ENCODE assay signal across 23 cellular contexts in genomic region chr6:106249658-106250057, GRCh38.
"Had no signal": no experiment of that assay in that cellular context is flagged by ENCODE, and none has a peak within 500 bp of the region (broad histone marks: within the 10 kb centered on the region; RNA-seq: fewer than 3 reads in every experiment).

No MANE protein-coding gene starts in this region.

- H3K4me3 ChIP-seq: dorsolateral prefrontal cortex, gastrocnemius medialis, lower lobe of right lung, neural progenitor cell, prostate gland, right atrium auricular region, smooth muscle cell, suprapubic skin, transverse colon, upper lobe of right lung, vagina had no signal

- H3K9ac ChIP-seq: neural progenitor cell had no signal

- H3K9me3 Mint-ChIP-seq: nephron; neural progenitor cell; stimulated activated naive CD8-positive, alpha-beta T cell treated with anti-CD3 and anti-CD28 coated beads, Interleukin-15, amount 100 ng/mL, for 72 hours had no signal

- H3K4me2 ChIP-seq: neural progenitor cell, smooth muscle cell had no signal

- H3K4me1 Mint-ChIP-seq: neural progenitor cell had no signal

- H3K27me3 Mint-ChIP-seq: stimulated activated naive CD8-positive, alpha-beta T cell treated with anti-CD3 and anti-CD28 coated beads, Interleukin-15, amount 100 ng/mL, for 72 hours had no signal

- H3K27ac ChIP-seq: dorsolateral prefrontal cortex, gastrocnemius medialis, lower lobe of right lung, neural progenitor cell, prostate gland, right atrium auricular region, suprapubic skin, transverse colon, upper lobe of right lung, vagina had no signal

- H3K27me3 ChIP-seq: dorsolateral prefrontal cortex, gastrocnemius medialis, neural progenitor cell, right atrium auricular region, suprapubic skin, transverse colon, upper lobe of right lung, vagina had no signal

- H3K4me3 Mint-ChIP-seq: nephron; neural progenitor cell; stimulated activated naive CD8-positive, alpha-beta T cell treated with anti-CD3 and anti-CD28 coated beads, Interleukin-15, amount 100 ng/mL, for 72 hours had no signal

- FAIRE-seq: keratinocyte had no signal

- H2AFZ ChIP-seq: neural progenitor cell had no signal

- H3K36me3 ChIP-seq: neural progenitor cell, prostate gland, vagina had no signal

- DNase-seq: dorsolateral prefrontal cortex; effector CD4-positive, alpha-beta T cell; gastrocnemius medialis; head of caudate nucleus; left ventricle myocardium superior; lower lobe of right lung; stimulated activated CD4-positive, alpha-beta T cell treated with anti-CD3 and anti-CD28 coated beads, Interleukin-12 subunit alpha, Interleukin-12 subunit beta, amount 100 ng/mL, for 4 hours; stimulated activated CD4-positive, alpha-beta T cell treated with anti-CD3 and anti-CD28 coated beads, Interleukin-1b, Interleukin-23, amount 100 ng/mL, for 48 hours; stimulated activated CD4-positive, alpha-beta T cell treated with anti-CD3 and anti-CD28 coated beads, Interleukin-4, amount 100 ng/mL, for 1 hour; stimulated activated CD8-positive, alpha-beta memory T cell treated with anti-CD3 and anti-CD28 coated beads, Interleukin-4, amount 100 ng/mL, for 48 hours; stimulated activated naive CD4-positive, alpha-beta T cell; stimulated activated naive CD8-positive, alpha-beta T cell treated with anti-CD3 and anti-CD28 coated beads, Interleukin-15, amount 100 ng/mL, for 72 hours; transverse colon; upper lobe of right lung had no signal

- H3K27ac Mint-ChIP-seq: nephron; neural progenitor cell; stimulated activated naive CD8-positive, alpha-beta T cell treated with anti-CD3 and anti-CD28 coated beads, Interleukin-15, amount 100 ng/mL, for 72 hours had no signal

- H3K9me3 ChIP-seq: gastrocnemius medialis, lower lobe of right lung, prostate gland, right atrium auricular region, suprapubic skin, transverse colon, upper lobe of right lung, vagina had no signal

- ATAC-seq: gastrocnemius medialis; left ventricle myocardium superior; lower lobe of right lung; sciatic nerve; stimulated activated naive CD8-positive, alpha-beta T cell treated with anti-CD3 and anti-CD28 coated beads, Interleukin-15, amount 100 ng/mL, for 72 hours; upper lobe of right lung had no signal

- H3K4me1 ChIP-seq: lower lobe of right lung, neural progenitor cell, prostate gland, suprapubic skin had no signal
